8 cellular contexts compared by ENCODE assay signal in the genomic region with DNA sequence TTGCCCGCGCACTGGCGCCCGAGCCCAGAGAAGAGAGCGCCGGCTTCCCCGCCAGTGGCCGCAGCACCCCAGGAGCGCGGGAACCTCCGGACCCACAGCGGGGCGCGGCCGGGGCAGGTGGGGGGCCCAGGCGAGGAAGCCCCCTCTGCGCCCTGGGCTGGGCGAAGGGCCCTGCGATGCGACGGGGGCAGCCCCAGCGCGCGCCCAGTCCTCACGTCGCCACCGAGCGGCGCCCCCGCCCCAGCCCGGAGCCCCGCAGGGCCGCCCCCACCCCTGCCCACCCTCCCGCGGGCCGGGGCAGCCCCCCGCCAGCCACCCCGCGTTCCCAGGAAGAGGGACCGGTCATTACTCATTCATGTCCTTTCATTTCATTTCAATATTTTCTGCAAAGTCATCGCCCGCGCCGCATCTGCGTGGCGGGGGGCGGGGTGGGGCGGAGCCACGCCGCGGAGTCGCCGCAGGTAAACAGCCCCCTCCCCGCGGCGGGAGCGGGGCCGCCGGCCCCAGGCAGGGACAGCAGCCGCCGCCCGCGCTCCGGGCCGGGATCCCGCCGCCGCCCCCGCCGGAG. TPM values are rescaled to one million over a fixed set of nuclear protein-coding genes. Genes with fewer than 3 reads are reported as not detected.
DNase-seq lines count a peak whose midpoint lies in the region; ATAC-seq and TF ChIP-seq lines count a peak whose summit lies in the region.

No MANE protein-coding gene starts in this region.

- TF ChIP-seq CTCF in KMS-11 (conservative IDR thresholded peaks at IDR 0.05; ENCODE audit: low read depth, low read length) = no peak
- TF ChIP-seq CTCF in activated CD8-positive, alpha-beta T cell treated with anti-CD3 and anti-CD28 coated beads for 36 hours (IDR thresholded peaks at IDR 0.05) = no peak

- peaks cover 8% of the 10 kb centered on the region; the same call in 1 of the 2 replicates for H3K9me3 ChIP-seq in BLaER1

- peaks cover 36% of the 10 kb centered on the region for H3K27me3 Mint-ChIP-seq in activated CD8-positive, alpha-beta T cell treated with anti-CD3 and anti-CD28 coated beads for 36 hours

- CTCF ChIA-PET in activated CD8-positive, alpha-beta T cell treated with anti-CD3 and anti-CD28 coated beads for 36 hours (lab: Charles Lee) = no interaction called here

- H3K4me3 ChIP-seq in BLaER1 (peak overlapping the region; percentile 64), KMS-11 (IDR thresholded peaks at IDR 0.05; ENCODE audit: insufficient read depth, low read depth, low read length) (no peak overlapping the region)

- H3K36me3 Mint-ChIP-seq in activated CD8-positive, alpha-beta T cell treated with anti-CD3 and anti-CD28 coated beads for 36 hours (ENCODE audit: low read depth) = no peaks in the 10 kb centered on the region

- H3K4me2 ChIP-seq in BLaER1 (peak overlapping the region; percentile 77), KMS-11 (no peak overlapping the region)

- H3K36me3 ChIP-seq in BLaER1 = no peaks in the 10 kb centered on the region
- no peaks in the 10 kb centered on the region for H3K36me3 ChIP-seq in KMS-11 (ENCODE audit: insufficient read depth)

- H3K4me3 Mint-ChIP-seq in activated CD8-positive, alpha-beta T cell treated with anti-CD3 and anti-CD28 coated beads for 36 hours = peak overlapping the region; percentile 58

- peaks cover 55% of the 10 kb centered on the region for H3K27me3 ChIP-seq in BLaER1
- H3K27me3 ChIP-seq in KMS-11 (ENCODE audit: insufficient read depth, low read depth) = no peaks in the 10 kb centered on the region

- POLR2A ChIA-PET in activated CD8-positive, alpha-beta T cell treated with anti-CD3 and anti-CD28 coated beads for 36 hours (lab: Charles Lee) = no interaction called here

- H4K20me1 ChIP-seq in BLaER1 = peaks cover 25% of the 10 kb centered on the region
- no peaks in the 10 kb centered on the region for H4K20me1 ChIP-seq in KMS-11 (ENCODE audit: insufficient read depth)

- H3K27ac Mint-ChIP-seq in activated CD8-positive, alpha-beta T cell treated with anti-CD3 and anti-CD28 coated beads for 36 hours = no peak overlapping the region

- H3K9me3 Mint-ChIP-seq in activated CD8-positive, alpha-beta T cell treated with anti-CD3 and anti-CD28 coated beads for 36 hours = no peaks in the 10 kb centered on the region

- peaks cover 5% of the 10 kb centered on the region for H3K4me1 Mint-ChIP-seq in activated CD8-positive, alpha-beta T cell treated with anti-CD3 and anti-CD28 coated beads for 36 hours (ENCODE audit: low read depth)

- H3K4me1 ChIP-seq in BLaER1 = peaks cover 42% of the 10 kb centered on the region
- no peaks in the 10 kb centered on the region for H3K4me1 ChIP-seq in KMS-11 (ENCODE audit: low read depth, poor library complexity, severe bottlenecking)

- no peaks in the 10 kb centered on the region for H3K79me2 ChIP-seq in KMS-11 (ENCODE audit: insufficient read depth, low read depth)

- intact Hi-C loops in activated CD8-positive, alpha-beta T cell treated with anti-CD3 and anti-CD28 coated beads for 36 hours (cut with micrococcal nuclease) = no loop called here
- intact Hi-C loops in cardiac septum (cut with DNase I) = no loop called here

- H3K9ac ChIP-seq in BLaER1 = no peak overlapping the region
- H3K9ac ChIP-seq in KMS-11 = peak overlapping the region; percentile 55; the same call in 1 of the 2 replicates

- peak; percentile 79 for ATAC-seq in activated CD8-positive, alpha-beta T cell treated with anti-CD3 and anti-CD28 coated beads for 36 hours
- no peak for ATAC-seq in GM19023 (IDR thresholded peaks at IDR 0.05; ENCODE audit: unreplicated experiment)

- H3K27ac ChIP-seq in BLaER1 = no peak overlapping the region
- no peak overlapping the region for H3K27ac ChIP-seq in KMS-11

- DNase-seq in activated CD8-positive, alpha-beta T cell treated with anti-CD3 and anti-CD28 coated beads for 36 hours = peak; percentile 78
- DNase-seq in cardiac septum (ENCODE audit: low spot score) = peak; percentile 90
- DNase-seq in stimulated activated CD4-positive, alpha-beta T cell treated with anti-CD3 and anti-CD28 coated beads, Interleukin-2, amount 100 ng/mL, for 4 hours (ENCODE audit: low read depth) = peak; percentile 53
- DNase-seq in dermis blood vessel endothelial cell = no peak
- DNase-seq in hepatic stellate cell (ENCODE audit: low spot score) = no peak

- H2AFZ ChIP-seq in KMS-11 (ENCODE audit: low read depth) = no peak overlapping the region

RNA-seq across cellular contexts. Expression of gene PANX2, which starts 0.7 kb away (rescaled TPM):
- 1 to 10 TPM; 3.3 to 3.9 TPM for total RNA-seq in activated CD8-positive, alpha-beta T cell treated with anti-CD3 and anti-CD28 coated beads for 36 hours
- total RNA-seq in cardiac septum = 0.30 TPM
- total RNA-seq in dermis blood vessel endothelial cell = 0.34 and 0.60 TPM in 2 replicates

RNA-seq across cellular contexts. Expression of gene TRABD, which starts 15.9 kb away (rescaled TPM):
- 100 to 1,000 TPM; 110 to 114 TPM for total RNA-seq in activated CD8-positive, alpha-beta T cell treated with anti-CD3 and anti-CD28 coated beads for 36 hours
- total RNA-seq in cardiac septum (20.1 TPM), dermis blood vessel endothelial cell (25.2 and 39.4 TPM in 2 replicates)

RNA-seq across cellular contexts. Expression of gene SELENOO, which starts 31.0 kb away (rescaled TPM):
- 10 to 100 TPM; 24.0 to 25.5 TPM for total RNA-seq in activated CD8-positive, alpha-beta T cell treated with anti-CD3 and anti-CD28 coated beads for 36 hours
- 12.7 TPM for total RNA-seq in cardiac septum
- total RNA-seq in dermis blood vessel endothelial cell = 32.8 and 47.0 TPM in 2 replicates

Comparison
In these comparisons a context has a peak if more than half of its experiments do, and no peak if none do; other contexts are left out.
1. DNase-seq: peak in activated CD8-positive, alpha-beta T cell treated with anti-CD3 and anti-CD28 coated beads for 36 hours (single experiment), cardiac septum (single experiment) and stimulated activated CD4-positive, alpha-beta T cell treated with anti-CD3 and anti-CD28 coated beads, Interleukin-2, amount 100 ng/mL, for 4 hours (single experiment); none in dermis blood vessel endothelial cell (single experiment) and hepatic stellate cell (single experiment).